Comparison of ENCODE assay signal across 10 cellular contexts in genomic region chr9:70080481-70081119, GRCh38. TPM values are rescaled to one million over a fixed set of nuclear protein-coding genes. Genes with fewer than 3 reads are reported as not detected.
DNase-seq lines count a peak whose midpoint lies in the region; ATAC-seq and TF ChIP-seq lines count a peak whose summit lies in the region.
"Had no signal": no experiment of that assay in that cellular context is flagged by ENCODE, and none has a peak within 500 bp of the region (broad histone marks: within the 10 kb centered on the region; RNA-seq: fewer than 3 reads in every experiment).

No MANE protein-coding gene starts in this region.

- DNase-seq in DMS153 treated with DMSO at 0.1 percent for 48 hours (lab: John Stamatoyannopoulos, UW; ENCODE audit: unreplicated experiment) (peak; percentile 66), NCI-H2029 (lab: John Stamatoyannopoulos, UW) (peak; percentile 72), dermis blood vessel endothelial cell (peak; percentile 81), omental fat pad (ENCODE audit: low spot score) (no peak), NOMO-1 treated with DMSO at 0.1 percent for 48 hours (lab: John Stamatoyannopoulos, UW; ENCODE audit: unreplicated experiment) (no peak), NCI-H524 (lab: John Stamatoyannopoulos, UW) (no peak)

- TF ChIP-seq CTCF in omental fat pad (IDR thresholded peaks at IDR 0.05) = no peak

- ATAC-seq in omental fat pad (ENCODE audit: low FRiP score) (peak; percentile 58), HG03354 (IDR thresholded peaks at IDR 0.05; ENCODE audit: poor library complexity, severe bottlenecking, unreplicated experiment) (no peak), HG03460 (IDR thresholded peaks at IDR 0.05; ENCODE audit: unreplicated experiment) (no peak)
- ATAC-seq: stimulated activated effector memory CD8-positive, alpha-beta T cell treated with anti-CD3 and anti-CD28 coated beads, Interleukin-12 subunit alpha, Interleukin-12 subunit beta, amount 100 ng/mL, for 72 hours had no signal

RNA-seq across cellular contexts. Expression of gene MAMDC2, which starts 37.0 kb away (rescaled TPM):
- total RNA-seq in dermis blood vessel endothelial cell = 2.9 and 6.7 TPM in 2 replicates
- 10 to 100 TPM in 3 of 4 donors, 1 to 10 TPM in 1; 9.0 to 43.7 (median 16.5) TPM for total RNA-seq in omental fat pad
- total RNA-seq: activated CD8-positive, alpha-beta memory T cell treated with anti-CD3 and anti-CD28 coated beads for 36 hours had no signal

Comparison
In these comparisons a context has a peak if more than half of its experiments do, and no peak if none do; other contexts are left out.
1. DNase-seq: peak in DMS153 treated with DMSO at 0.1 percent for 48 hours (single experiment), NCI-H2029 (single experiment) and dermis blood vessel endothelial cell (single experiment); none in omental fat pad (single experiment), NOMO-1 treated with DMSO at 0.1 percent for 48 hours (single experiment) and NCI-H524 (0 of 2).